In genomic region chr2:98701230-98701629, GRCh38 we compare ENCODE assay signal across 12 cellular contexts. TPM values are rescaled to one million over a fixed set of nuclear protein-coding genes. Genes with fewer than 3 reads are reported as not detected.
DNase-seq lines count a peak whose midpoint lies in the region; ATAC-seq and TF ChIP-seq lines count a peak whose summit lies in the region.
"Had no signal": no experiment of that assay in that cellular context is flagged by ENCODE, and none has a peak within 500 bp of the region (broad histone marks: within the 10 kb centered on the region; RNA-seq: fewer than 3 reads in every experiment).

No MANE protein-coding gene starts in this region.

- H3K27me3 Mint-ChIP-seq in naive thymus-derived CD8-positive, alpha-beta T cell = no peaks in the 10 kb centered on the region

- TF ChIP-seq CTCF in heart left ventricle (IDR thresholded peaks at IDR 0.05) (no peak), fibroblast of mammary gland (conservative IDR thresholded peaks at IDR 0.05; ENCODE audit: control insufficient read depth, insufficient read depth, low read depth, low read length) (no peak)

- intact Hi-C loops in heart left ventricle (cut with DNase I) (no loop called here), Right ventricle myocardium inferior (cut with DNase I) (no loop called here), aorta (cut with DNase I) (no loop called here)

- ATAC-seq in heart left ventricle = peak; percentile 44 to 72 (median 58)
- ATAC-seq in Right ventricle myocardium inferior = no peak
- no peak for ATAC-seq in naive thymus-derived CD8-positive, alpha-beta T cell
- peak; percentile 75 for ATAC-seq in aorta (ENCODE audit: low FRiP score)

- peaks cover 46 to 88% (median 86%) of the 10 kb centered on the region in 4 donors for H3K4me1 Mint-ChIP-seq in naive thymus-derived CD8-positive, alpha-beta T cell

- H3K27ac Mint-ChIP-seq in naive thymus-derived CD8-positive, alpha-beta T cell = peak overlapping the region; percentile 29 to 95 (median 85)

- H3K27me3 ChIP-seq in heart left ventricle (no peaks in the 10 kb centered on the region), aorta (ENCODE audit: control insufficient read depth in 1 of 2, insufficient read depth in 2 of 2, low read length in 1 of 2) (no peaks in the 10 kb centered on the region)

- H3K9me3 ChIP-seq in heart left ventricle (no peaks in the 10 kb centered on the region), aorta (ENCODE audit: control insufficient read depth, low read length) (no peaks in the 10 kb centered on the region)

- WGBS in heart left ventricle, 4 donors = 7 to 28% (median 19%) methylated on average over 1 of the region's 1 CpG
- 4 to 10% methylated on average over 1 of the region's 1 CpG for WGBS in aorta, 2 donors

- peaks cover 6 to 81% (median 54%) of the 10 kb centered on the region in 12 donors for H3K4me1 ChIP-seq in heart left ventricle
- peaks cover 0 to 4% of the 10 kb centered on the region in 2 donors for H3K4me1 ChIP-seq in aorta (ENCODE audit: control insufficient read depth in 1 of 2, insufficient read depth in 2 of 2, low read length in 2 of 2)

- H3K36me3 Mint-ChIP-seq in naive thymus-derived CD8-positive, alpha-beta T cell = peaks cover 0 to 32% (median 0%) of the 10 kb centered on the region in 3 donors

- TF ChIP-seq POLR2A in heart left ventricle (IDR thresholded peaks at IDR 0.05) = no peak

- H3K36me3 ChIP-seq in heart left ventricle = peaks cover 0 to 8% (median 0%) of the 10 kb centered on the region in 9 donors
- H3K36me3 ChIP-seq in aorta (ENCODE audit: control insufficient read depth in 1 of 2, insufficient read depth in 2 of 2, low read length in 1 of 2) = no peaks in the 10 kb centered on the region

- H3K9me3 Mint-ChIP-seq in naive thymus-derived CD8-positive, alpha-beta T cell = no peaks in the 10 kb centered on the region

- H3K27ac ChIP-seq in heart left ventricle (peak overlapping the region; percentile 28 to 83 (median 68)), aorta (ENCODE audit: low read depth in 1 of 2, low read length in 2 of 2) (peak overlapping the region in 1 of 2 donors; percentile 64)

- DNase-seq in heart left ventricle (no peak), Right ventricle myocardium inferior (ENCODE audit: missing footprints) (no peak), fibroblast of mammary gland (ENCODE audit: low read depth) (peak; percentile 78), aorta (no peak), cerebellum (ENCODE audit: low spot score) (no peak), HUDEP-2 (lab: John Stamatoyannopoulos, UW; ENCODE audit: unreplicated experiment in 76 of 76) (no peak), NCI-H2081 treated with DMSO at 0.1 percent for 48 hours (lab: John Stamatoyannopoulos, UW) (no peak)
- no peak for DNase-seq in naive thymus-derived CD8-positive, alpha-beta T cell
- DNase-seq: activated CD4-positive, CD25-positive, alpha-beta regulatory T cell; NCI-H1048; SIG-M5; stimulated activated naive CD4-positive, alpha-beta T cell treated with Interleukin-2 at 50 U/mL for 16 hours had no signal

- H3K4me3 Mint-ChIP-seq in naive thymus-derived CD8-positive, alpha-beta T cell = peak overlapping the region in 6 of 10 donors; percentile 16 to 60 (median 26)

- H3K4me3 ChIP-seq in heart left ventricle = no peak overlapping the region
- no peak overlapping the region for H3K4me3 ChIP-seq in fibroblast of mammary gland (ENCODE audit: control insufficient read depth, low read depth, low read length)
- no peak overlapping the region for H3K4me3 ChIP-seq in aorta (ENCODE audit: low read length in 2 of 2)

- POLR2A ChIA-PET in naive thymus-derived CD8-positive, alpha-beta T cell (lab: Charles Lee) = interaction anchor here (1.0 to 1.7 kb wide), 3 partner anchors 14 to 47 kb away, joined by 3 to 7 read pairs (median 5); partner anchors contain the start of gene MGAT4A

RNA-seq across cellular contexts. Expression of gene MGAT4A, which starts 29.7 kb away (rescaled TPM):
- total RNA-seq in heart left ventricle (10 to 100 TPM; 10.2 to 45.0 (median 18.2) TPM), Right ventricle myocardium inferior (19.3 TPM), aorta (10 to 100 TPM; 41.0 to 65.8 TPM), cerebellum (69.4 TPM)
- polyA plus RNA-seq in heart left ventricle (1 to 10 TPM; 4.2 to 6.7 TPM), aorta (10 to 100 TPM in 1 of 2 donors, 1 to 10 TPM in 1; 4.9 to 18.4 TPM)
- total RNA-seq in naive thymus-derived CD8-positive, alpha-beta T cell = 100 to 1,000 TPM; 291 to 295 TPM
- 100 to 1,000 TPM; 285 to 350 (median 310) TPM for polyA plus RNA-seq in naive thymus-derived CD8-positive, alpha-beta T cell

Comparison
In these comparisons a context has a peak if more than half of its experiments do, and no peak if none do; other contexts are left out.
1. ATAC-seq: peak in heart left ventricle (4 of 4) and aorta (single experiment); none in Right ventricle myocardium inferior (single experiment) and naive thymus-derived CD8-positive, alpha-beta T cell (0 of 2).